In the genomic region with DNA sequence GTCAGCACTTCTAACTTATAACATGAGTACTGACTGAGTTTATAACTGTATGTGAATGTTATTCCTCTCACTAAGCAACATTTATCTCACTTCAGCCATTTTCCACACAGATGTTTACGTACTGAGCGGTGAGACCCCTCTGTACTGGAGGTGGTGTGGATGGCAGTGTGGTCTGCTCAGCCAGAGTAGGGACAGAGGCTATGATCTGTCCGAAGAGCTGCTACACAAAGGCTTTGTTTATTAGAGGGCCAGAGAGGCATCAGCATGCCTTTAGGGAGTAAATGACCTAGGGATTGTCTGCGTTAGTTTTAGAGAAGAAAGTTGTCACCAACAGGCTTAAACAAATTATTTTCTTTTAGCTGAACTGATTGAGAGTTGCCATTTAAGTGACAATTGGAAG, we compare ENCODE assay signal across 27 cellular contexts. TPM values are rescaled to one million over a fixed set of nuclear protein-coding genes. Genes with fewer than 3 reads are reported as not detected.
"Had no signal": no experiment of that assay in that cellular context is flagged by ENCODE, and none has a peak within 500 bp of the region (broad histone marks: within the 10 kb centered on the region; RNA-seq: fewer than 3 reads in every experiment).

No MANE protein-coding gene starts in this region.

- FAIRE-seq: islet of Langerhans had no signal

- ATAC-seq: activated CD8-positive, alpha-beta memory T cell treated with anti-CD3 and anti-CD28 coated beads, Interleukin-2, amount 10 ng/mL, durations not matched to agents 7 days and 5 days; activated CD8-positive, alpha-beta T cell treated with anti-CD3 and anti-CD28 coated beads for 36 hours; activated naive CD8-positive, alpha-beta T cell treated with anti-CD3 and anti-CD28 coated beads, Interleukin-2, amount 50 U/mL, for 24 hours; left cardiac atrium; mucosa of descending colon had no signal

- H3K4me3 ChIP-seq: mucosa of descending colon, thoracic aorta, upper lobe of left lung had no signal

- H3K4me3 Mint-ChIP-seq: activated CD4-positive, alpha-beta T cell treated with anti-CD3 and anti-CD28 coated beads, Interleukin-2, amount 10 ng/mL, durations not matched to agents 7 days and 5 days; activated CD8-positive, alpha-beta memory T cell treated with anti-CD3 and anti-CD28 coated beads, Interleukin-2, amount 10 ng/mL, durations not matched to agents 7 days and 5 days; activated CD8-positive, alpha-beta T cell treated with anti-CD3 and anti-CD28 coated beads for 36 hours; activated naive CD8-positive, alpha-beta T cell treated with anti-CD3 and anti-CD28 coated beads, Interleukin-2, amount 50 U/mL, for 24 hours; brain; nephron progenitor cell had no signal

- H3K9me3 Mint-ChIP-seq: activated CD4-positive, alpha-beta T cell treated with anti-CD3 and anti-CD28 coated beads, Interleukin-2, amount 10 ng/mL, durations not matched to agents 7 days and 5 days had no signal

- H3K27ac ChIP-seq: thoracic aorta, upper lobe of left lung had no signal

- H3K27me3 Mint-ChIP-seq: activated CD4-positive, alpha-beta T cell treated with anti-CD3 and anti-CD28 coated beads, Interleukin-2, amount 10 ng/mL, durations not matched to agents 7 days and 5 days; activated naive CD8-positive, alpha-beta T cell treated with anti-CD3 and anti-CD28 coated beads, Interleukin-2, amount 50 U/mL, for 24 hours had no signal

- H3K4me1 Mint-ChIP-seq: activated CD4-positive, alpha-beta T cell treated with anti-CD3 and anti-CD28 coated beads, Interleukin-2, amount 10 ng/mL, durations not matched to agents 7 days and 5 days; activated CD8-positive, alpha-beta memory T cell treated with anti-CD3 and anti-CD28 coated beads, Interleukin-2, amount 10 ng/mL, durations not matched to agents 7 days and 5 days; activated naive CD8-positive, alpha-beta T cell treated with anti-CD3 and anti-CD28 coated beads, Interleukin-2, amount 50 U/mL, for 24 hours had no signal

- DNase-seq: activated CD4-positive, alpha-beta T cell treated with anti-CD3 and anti-CD28 coated beads, Interleukin-2, amount 10 ng/mL, durations not matched to agents 7 days and 5 days; activated CD4-positive, CD25-positive, alpha-beta regulatory T cell treated with anti-CD3 and anti-CD28 coated beads, Interleukin-2, amount 50 U/mL, for 72 hours; activated CD8-positive, alpha-beta memory T cell treated with anti-CD3 and anti-CD28 coated beads, Interleukin-2, amount 10 ng/mL, durations not matched to agents 7 days and 5 days; activated CD8-positive, alpha-beta T cell treated with anti-CD3 and anti-CD28 coated beads for 36 hours; activated gamma-delta T cell; activated naive CD4-positive, alpha-beta T cell treated with anti-CD3 and anti-CD28 coated beads, Interleukin-2, amount 50 U/mL, for 16 hours; activated naive CD8-positive, alpha-beta T cell treated with anti-CD3 and anti-CD28 coated beads, Interleukin-2, amount 50 U/mL, for 24 hours; activated T-cell treated with anti-CD3 and anti-CD28 coated beads for 4 hours; anterior cingulate cortex; foreskin melanocyte; head of caudate nucleus; left cardiac atrium; mesendoderm; mucosa of descending colon; nephron progenitor cell; nucleus accumbens; posterior cingulate gyrus; stimulated activated CD4-positive, alpha-beta T cell treated with anti-CD3 and anti-CD28 coated beads, Interleukin-4, amount 100 ng/mL, for 24 hours; stimulated activated naive CD4-positive, alpha-beta T cell treated with Interleukin-2 at 50 U/mL for 16 hours; upper lobe of left lung had no signal

- H3K9me3 ChIP-seq: mucosa of descending colon, thoracic aorta, upper lobe of left lung had no signal

- H3K4me1 ChIP-seq: upper lobe of left lung had no signal

- H3K27ac Mint-ChIP-seq: activated CD4-positive, alpha-beta T cell treated with anti-CD3 and anti-CD28 coated beads, Interleukin-2, amount 10 ng/mL, durations not matched to agents 7 days and 5 days; activated CD8-positive, alpha-beta memory T cell treated with anti-CD3 and anti-CD28 coated beads, Interleukin-2, amount 10 ng/mL, durations not matched to agents 7 days and 5 days; activated CD8-positive, alpha-beta T cell treated with anti-CD3 and anti-CD28 coated beads for 36 hours; activated naive CD8-positive, alpha-beta T cell treated with anti-CD3 and anti-CD28 coated beads, Interleukin-2, amount 50 U/mL, for 24 hours; brain; nephron progenitor cell had no signal

- H3K36me3 ChIP-seq: thoracic aorta, upper lobe of left lung had no signal

- H3K27me3 ChIP-seq: upper lobe of left lung had no signal

- H3K36me3 Mint-ChIP-seq: activated CD8-positive, alpha-beta memory T cell treated with anti-CD3 and anti-CD28 coated beads, Interleukin-2, amount 10 ng/mL, durations not matched to agents 7 days and 5 days; brain had no signal

RNA-seq across cellular contexts. Expression of gene TACR1, which starts 23.2 kb away (rescaled TPM):
- total RNA-seq: activated CD4-positive, alpha-beta T cell treated with anti-CD3 and anti-CD28 coated beads, Interleukin-2, amount 10 ng/mL, durations not matched to agents 7 days and 5 days; activated CD8-positive, alpha-beta memory T cell treated with anti-CD3 and anti-CD28 coated beads, Interleukin-2, amount 10 ng/mL, durations not matched to agents 7 days and 5 days; activated CD8-positive, alpha-beta T cell treated with anti-CD3 and anti-CD28 coated beads for 36 hours; cardiac septum; chondrocyte; epithelial cell of proximal tubule; T-helper 2 cell treated with Interferon-gamma antibody and Interleukin-4, amounts not matched to agents 100 ng/mL and 5 ng/mL, for 36 hours had no signal
